In genomic region chr3:36603423-36603822, GRCh38 we compare ENCODE assay signal across 33 cellular contexts.
"Had no signal": no experiment of that assay in that cellular context is flagged by ENCODE, and none has a peak within 500 bp of the region (broad histone marks: within the 10 kb centered on the region; RNA-seq: fewer than 3 reads in every experiment).

No MANE protein-coding gene starts in this region.

- H3K4me1 ChIP-seq: adrenal gland, colonic mucosa had no signal

- DNase-seq: activated CD4-positive, alpha-beta memory T cell treated with anti-CD3 and anti-CD28 coated beads for 36 hours; activated CD4-positive, alpha-beta T cell treated with anti-CD3 and anti-CD28 coated beads for 1 hour; activated CD4-positive, alpha-beta T cell treated with anti-CD3 and anti-CD28 coated beads for 36 hours; activated CD4-positive, alpha-beta T cell treated with anti-CD3 and anti-CD28 coated beads, Interleukin-2, amount 10 ng/mL, durations not matched to agents 24 days and 14 days; activated CD4-positive, alpha-beta T cell treated with anti-CD3 and anti-CD28 coated beads, Interleukin-2, amount 50 U/mL, for 1 hour; activated CD4-positive, alpha-beta T cell treated with anti-CD3 and anti-CD28 coated beads, Interleukin-2, amount 50 U/mL, for 4 hours; activated CD4-positive, CD25-positive, alpha-beta regulatory T cell; activated CD8-positive, alpha-beta memory T cell treated with anti-CD3 and anti-CD28 coated beads, Interleukin-2, amount 50 U/mL, for 4 hours; activated CD8-positive, alpha-beta T cell treated with anti-CD3 and anti-CD28 coated beads for 36 hours; activated effector memory CD4-positive, alpha-beta T cell treated with anti-CD3 and anti-CD28 coated beads, Interleukin-2, amount 50 U/mL, for 16 hours; activated gamma-delta T cell treated with Interleukin-2 at 50 U/mL for 16 hours; activated naive CD4-positive, alpha-beta T cell; activated naive CD4-positive, alpha-beta T cell treated with anti-CD3 and anti-CD28 coated beads for 36 hours; activated naive CD4-positive, alpha-beta T cell treated with anti-CD3 and anti-CD28 coated beads, Interleukin-2, amount 50 U/mL, for 16 hours; activated naive CD8-positive, alpha-beta T cell treated with anti-CD3 and anti-CD28 coated beads for 36 hours; activated T-cell treated with anti-CD3 and anti-CD28 coated beads for 4 hours; activated T-cell treated with anti-CD3 and anti-CD28 coated beads, Interleukin-2, amount 50 U/mL, for 1 hour; activated T-cell treated with anti-CD3 and anti-CD28 coated beads, Interleukin-2, amount 50 U/mL, for 4 hours; activated T-cell treated with anti-CD3 and anti-CD28 coated beads, Interleukin-2, amount 50 U/mL, for 72 hours; adrenal gland; amniotic stem cell; anterior cingulate cortex; central memory CD4-positive, alpha-beta T cell; colonic mucosa; T-helper 1 cell; T-helper 2 cell; T-helper 9 cell; WERI-Rb-1 had no signal

- H3K36me3 ChIP-seq: adrenal gland, ascending aorta, colonic mucosa, WERI-Rb-1 had no signal

- ATAC-seq: activated CD4-positive, alpha-beta T cell treated with anti-CD3 and anti-CD28 coated beads for 36 hours; activated CD4-positive, CD25-positive, alpha-beta regulatory T cell treated with anti-CD3 and anti-CD28 coated beads, Interleukin-2, amount 50 U/mL, for 24 hours; activated CD8-positive, alpha-beta T cell treated with anti-CD3 and anti-CD28 coated beads for 36 hours; activated naive CD4-positive, alpha-beta T cell treated with anti-CD3 and anti-CD28 coated beads, Interleukin-2, amount 50 U/mL, for 72 hours; activated T-cell treated with anti-CD3 and anti-CD28 coated beads, Interleukin-2, amount 50 U/mL, for 4 hours; activated T-cell treated with anti-CD3 and anti-CD28 coated beads, Interleukin-2, amount 50 U/mL, for 72 hours; activated T-helper 17 cell treated with anti-CD3 and anti-CD28 coated beads, Interleukin-2, amount 50 U/mL, for 72 hours; WTC11 had no signal

- H3K4me3 ChIP-seq: adrenal gland, ascending aorta, colonic mucosa had no signal

- H3K27me3 ChIP-seq: ascending aorta, colonic mucosa had no signal

- H3K27ac ChIP-seq: adrenal gland, ascending aorta, colonic mucosa, WERI-Rb-1 had no signal

- H3K9me3 ChIP-seq: adrenal gland, ascending aorta, colonic mucosa had no signal
